ENCODE assay signal across 8 cellular contexts in genomic region chr19:18967358-18968146, GRCh38. TPM values are rescaled to one million over a fixed set of nuclear protein-coding genes. Genes with fewer than 3 reads are reported as not detected.
DNase-seq lines count a peak whose midpoint lies in the region; ATAC-seq, FAIRE-seq and TF ChIP-seq lines count a peak whose summit lies in the region.

No MANE protein-coding gene starts in this region.

- no peaks in the 10 kb centered on the region for H3K4me1 Mint-ChIP-seq in CD8-positive, alpha-beta memory T cell

- H3K36me3 Mint-ChIP-seq in CD8-positive, alpha-beta memory T cell, result no peaks in the 10 kb centered on the region

- H3K4me3 Mint-ChIP-seq in CD8-positive, alpha-beta memory T cell, result no peak overlapping the region

- H3K79me2 ChIP-seq in K562 (ENCODE audit: control insufficient read depth, insufficient read depth, low read length), result no peaks in the 10 kb centered on the region

- no peak for TF ChIP-seq EP300 in K562 (IDR thresholded peaks at IDR 0.05; ENCODE audit: low read length)

- ATAC-seq in K562 (no peak), GM19452 (IDR thresholded peaks at IDR 0.05; ENCODE audit: unreplicated experiment) (no peak), GM21528 (IDR thresholded peaks at IDR 0.05; ENCODE audit: low FRiP score, unreplicated experiment) (no peak)

- TF ChIP-seq CTCF in K562 (IDR thresholded peaks at IDR 0.05 in 2 of 3, conservative IDR thresholded peaks at IDR 0.05 in 1 of 3; ENCODE audit: insufficient read depth in 2 of 3, low read depth in 1 of 3, low read length in 3 of 3), result no peak

- H3K27me3 ChIP-seq in K562 (ENCODE audit: control insufficient read depth in 2 of 2, insufficient read depth in 2 of 2, low read length in 2 of 2), result peaks cover 0 to 1% of the 10 kb centered on the region in 2 experiments; a peak in 1 of 5 replicates
- H3K27me3 ChIP-seq in CD8-positive, alpha-beta memory T cell (ENCODE audit: insufficient read depth, low read length, poor library complexity, severe bottlenecking), result no peaks in the 10 kb centered on the region

- no peak overlapping the region for H3K4me2 ChIP-seq in K562 (ENCODE audit: insufficient read depth, low read length)

- 70% methylated on average over 11 of the region's 11 CpGs for WGBS in K562 (ENCODE audit: insufficient coverage, low coverage, missing lambda C conversion rate)

- no peaks in the 10 kb centered on the region for H3K36me3 ChIP-seq in K562 (ENCODE audit: control insufficient read depth, insufficient read depth, low read length)
- H3K36me3 ChIP-seq in CD8-positive, alpha-beta memory T cell (ENCODE audit: insufficient read depth, low read length), result no peaks in the 10 kb centered on the region

- H3K4me3 ChIP-seq in K562, result no peak overlapping the region
- H3K4me3 ChIP-seq in CD8-positive, alpha-beta memory T cell (ENCODE audit: low read length), result no peak overlapping the region

- intact Hi-C loops in K562 (cut with micrococcal nuclease), result no loop called here

- no peak overlapping the region for H3K27ac ChIP-seq in K562 (ENCODE audit: extremely low read depth, low read depth, low read length)
- no peak overlapping the region for H3K27ac ChIP-seq in CD8-positive, alpha-beta memory T cell (ENCODE audit: low read depth, low read length)

- H3K9me3 ChIP-seq in K562 (replicated peaks; ENCODE audit: control insufficient read depth, insufficient read depth, low read depth, low read length), result no peaks in the 10 kb centered on the region
- no peaks in the 10 kb centered on the region for H3K9me3 ChIP-seq in CD8-positive, alpha-beta memory T cell (ENCODE audit: low read length)

- POLR2A ChIA-PET in K562 (lab: Yijun Ruan, JAX), result interaction anchor here (0.7 to 1.2 kb wide), 3 partner anchors 9 to 24 kb away, joined by 3 read pairs; no protein-coding TSS in a partner anchor
- POLR2A ChIA-PET in CD8-positive, alpha-beta memory T cell (lab: Charles Lee), result no interaction called here

- H3K27me3 Mint-ChIP-seq in CD8-positive, alpha-beta memory T cell, result peaks cover 18 to 26% of the 10 kb centered on the region in 2 donors

- peaks cover 3 to 7% of the 10 kb centered on the region in 2 experiments; a peak in 4 of 5 replicates for H3K4me1 ChIP-seq in K562 (replicated peaks in 1 of 2; ENCODE audit: control insufficient read depth in 2 of 2, insufficient read depth in 2 of 2, low read length in 2 of 2)
- H3K4me1 ChIP-seq in CD8-positive, alpha-beta memory T cell (ENCODE audit: insufficient read depth, low read length), result no peaks in the 10 kb centered on the region

- H4K20me1 ChIP-seq in K562 (replicated peaks; ENCODE audit: control insufficient read depth, insufficient read depth, low read length), result no peaks in the 10 kb centered on the region

- H2AFZ ChIP-seq in K562 (ENCODE audit: low read depth, low read length), result peak overlapping the region; percentile 44; the same call in 1 of the 2 replicates

- TF ChIP-seq POLR2A in K562 (conservative IDR thresholded peaks at IDR 0.05), result no peak

- peak; percentile 67 for DNase-seq in KG1 (lab: John Stamatoyannopoulos, UW)
- DNase-seq in K562 (ENCODE audit: extremely low read depth in 1 of 4, low spot score in 3 of 4), result no peak
- DNase-seq in hepatic stellate cell (ENCODE audit: low spot score), result peak; percentile 54
- peak; percentile 16 for DNase-seq in superior temporal gyrus (ENCODE audit: extremely low spot score)
- no peak for DNase-seq in CD8-positive, alpha-beta memory T cell
- DNase-seq in HPDE6-E6E7 (ENCODE audit: extremely low spot score), result no peak

- peaks cover 0 to 3% (median 0%) of the 10 kb centered on the region in 5 donors for H3K9me3 Mint-ChIP-seq in CD8-positive, alpha-beta memory T cell

- H3K27ac Mint-ChIP-seq in CD8-positive, alpha-beta memory T cell, result no peak overlapping the region

- H3K9ac ChIP-seq in K562 (ENCODE audit: insufficient read depth in 1 of 2, low read depth in 2 of 2, low read length in 2 of 2), result 0 out of 4 replicates have a peak overlapping the region, but pooled peaks of 1 of the 2 experiments have one; percentile 13

- no peak for FAIRE-seq in K562 (lab: Jason Lieb, UNC)

- H3K9me1 ChIP-seq in K562 (ENCODE audit: control insufficient read depth, insufficient read depth, low read length), result no peaks in the 10 kb centered on the region

- no TSS peak for BruUV-seq in K562 (replicated peaks; lab: Mats Ljungman, UMichigan)

- CTCF ChIA-PET in K562 (lab: Yijun Ruan, JAX; ENCODE audit: low intra/inter-chr PET ratio), result no interaction called here
- CTCF ChIA-PET in CD8-positive, alpha-beta memory T cell (lab: Charles Lee), result no interaction called here

- TF ChIP-seq RAD21 in K562 (CRISPR knock-in tag; conservative IDR thresholded peaks at IDR 0.05 in 1 of 2, IDR thresholded peaks at IDR 0.05 in 1 of 2), result no peak

- in situ Hi-C loops in K562 (cut with MboI), result no loop called here

TF ChIP-seq in K562, 482 proteins besides CTCF, POLR2A, EP300 and RAD21:
- TF ChIP-seq ZZZ3 (IDR thresholded peaks at IDR 0.05) (no peak), MAFK (IDR thresholded peaks at IDR 0.05; ENCODE audit: low read length) (peak; percentile 68), ZNF384 (IDR thresholded peaks at IDR 0.05; ENCODE audit: low read depth, low read length) (no peak), C11orf30 (IDR thresholded peaks at IDR 0.05; ENCODE audit: low read depth) (peak; percentile 63; the same call in 1 of the 2 replicates), ZNF316 (IDR thresholded peaks at IDR 0.05) (peak; percentile 73), MAFF (IDR thresholded peaks at IDR 0.05; ENCODE audit: low read length) (peak; percentile 65)

RNA-seq across cellular contexts. Expression of gene HOMER3, which starts 26.5 kb away (rescaled TPM):
- total RNA-seq in K562 (2011; cell fraction: chromatin; rRNA removed; ENCODE audit: low replicate concordance), result 9.9 and 22.2 TPM in 2 replicates
- total RNA-seq in K562 (2011; cell fraction: nucleolus; rRNA removed), result 12.0 and 12.4 TPM in 2 replicates
- 9.1 and 12.6 TPM in 2 replicates for total RNA-seq in K562 (2011; cell fraction: nucleoplasm; rRNA removed)
- 4.2 and 6.8 TPM in 2 replicates for total RNA-seq in K562 (2014; rRNA removed)
- total RNA-seq in K562 (2014; rRNA removed; fragmentation: Illumina TruSeq; extraction: Trizol), result 1.2 and 1.3 TPM in 2 replicates
- total RNA-seq in K562 (2015; rRNA removed; fragmentation: Illumina TruSeq; extraction: Trizol), result 1.5 and 2.7 TPM in 2 replicates
- total RNA-seq in K562 (2021), result 3.4 and 4.1 TPM in 2 replicates
- 5.1 and 10.3 TPM in 2 replicates for polyA plus RNA-seq in K562 (2011; rRNA removed)
- 9.6 and 10.5 TPM in 2 replicates for polyA plus RNA-seq in K562 (2011; cell fraction: cytosol; rRNA removed)
- polyA plus RNA-seq in K562 (2011; cell fraction: nucleus; rRNA removed), result 9.2 and 20.4 TPM in 2 replicates
- polyA plus RNA-seq in K562 (2012), result 2.4 and 5.5 TPM in 2 replicates
- 2.9 and 4.7 TPM in 2 replicates for polyA plus RNA-seq in K562 (2014; fragmentation: Illumina TruSeq; extraction: Trizol)
- not detected for polyA plus RNA-seq in K562 (2014; fragmentation: Nextera tagmentation; extraction: Ambion mirVana)
- polyA plus RNA-seq in K562 (2014; rRNA removed), result 3.7 and 6.4 TPM in 2 replicates
- 2.5 and 2.9 TPM in 2 replicates for polyA minus RNA-seq in K562 (2011; rRNA and poly(A)+ RNA removed)
- 3.3 and 6.9 TPM in 2 replicates for polyA minus RNA-seq in K562 (2011; cell fraction: cytosol; rRNA and poly(A)+ RNA removed)
- 3.4 and 8.3 TPM in 2 replicates for polyA minus RNA-seq in K562 (2011; cell fraction: nucleus; rRNA and poly(A)+ RNA removed)
- 1 to 10 TPM; 1.2 to 1.3 TPM for total RNA-seq in CD8-positive, alpha-beta memory T cell
- polyA plus RNA-seq in CD8-positive, alpha-beta memory T cell, result 0.58 TPM

RNA-seq across cellular contexts. Expression of gene DDX49, which starts 48.0 kb away (rescaled TPM):
- 17.3 and 60.1 TPM in 2 replicates for total RNA-seq in K562 (2011; cell fraction: chromatin; rRNA removed; ENCODE audit: low replicate concordance)
- total RNA-seq in K562 (2011; cell fraction: nucleolus; rRNA removed), result 53.9 and 64.9 TPM in 2 replicates
- 23.2 and 29.4 TPM in 2 replicates for total RNA-seq in K562 (2011; cell fraction: nucleoplasm; rRNA removed)
- total RNA-seq in K562 (2014; rRNA removed), result 113 and 149 TPM in 2 replicates
- total RNA-seq in K562 (2014; rRNA removed; fragmentation: Illumina TruSeq; extraction: Trizol), result 26.2 and 45.7 TPM in 2 replicates
- 51.1 and 57.8 TPM in 2 replicates for total RNA-seq in K562 (2015; rRNA removed; fragmentation: Illumina TruSeq; extraction: Trizol)
- 78.9 and 88.6 TPM in 2 replicates for total RNA-seq in K562 (2021)
- 35.6 and 43.2 TPM in 2 replicates for polyA plus RNA-seq in K562 (2011; rRNA removed)
- polyA plus RNA-seq in K562 (2011; cell fraction: cytosol; rRNA removed), result 53.9 and 97.8 TPM in 2 replicates
- 37.4 and 64.0 TPM in 2 replicates for polyA plus RNA-seq in K562 (2011; cell fraction: nucleus; rRNA removed)
- 53.0 and 58.9 TPM in 2 replicates for polyA plus RNA-seq in K562 (2012)
- 33.3 and 53.3 TPM in 2 replicates for polyA plus RNA-seq in K562 (2014; fragmentation: Illumina TruSeq; extraction: Trizol)
- 1 to 10 TPM; 1.1 to 6.3 TPM for polyA plus RNA-seq in K562 (2014; fragmentation: Nextera tagmentation; extraction: Ambion mirVana)
- 61.3 and 65.9 TPM in 2 replicates for polyA plus RNA-seq in K562 (2014; rRNA removed)
- polyA minus RNA-seq in K562 (2011; rRNA and poly(A)+ RNA removed), result 27.6 and 57.1 TPM in 2 replicates
- polyA minus RNA-seq in K562 (2011; cell fraction: cytosol; rRNA and poly(A)+ RNA removed), result 34.9 and 39.1 TPM in 2 replicates
- 23.5 and 26.5 TPM in 2 replicates for polyA minus RNA-seq in K562 (2011; cell fraction: nucleus; rRNA and poly(A)+ RNA removed)
- total RNA-seq in CD8-positive, alpha-beta memory T cell, result 10 to 100 TPM; 92.5 to 95.1 TPM
- polyA plus RNA-seq in CD8-positive, alpha-beta memory T cell, result 28.5 TPM

RNA-seq across cellular contexts. Expression of gene COPE, which starts 48.4 kb away (rescaled TPM):
- total RNA-seq in K562 (2011; cell fraction: chromatin; rRNA removed; ENCODE audit: low replicate concordance), result 63.5 and 278 TPM in 2 replicates
- 249 and 252 TPM in 2 replicates for total RNA-seq in K562 (2011; cell fraction: nucleolus; rRNA removed)
- total RNA-seq in K562 (2011; cell fraction: nucleoplasm; rRNA removed), result 127 and 141 TPM in 2 replicates
- total RNA-seq in K562 (2014; rRNA removed), result 239 and 305 TPM in 2 replicates
- total RNA-seq in K562 (2014; rRNA removed; fragmentation: Illumina TruSeq; extraction: Trizol), result 19.2 and 33.2 TPM in 2 replicates
- total RNA-seq in K562 (2015; rRNA removed; fragmentation: Illumina TruSeq; extraction: Trizol), result 130 and 147 TPM in 2 replicates
- total RNA-seq in K562 (2021), result 273 and 289 TPM in 2 replicates
- polyA plus RNA-seq in K562 (2011; rRNA removed), result 159 and 263 TPM in 2 replicates
- polyA plus RNA-seq in K562 (2011; cell fraction: cytosol; rRNA removed), result 307 and 533 TPM in 2 replicates
- polyA plus RNA-seq in K562 (2011; cell fraction: nucleus; rRNA removed), result 164 and 210 TPM in 2 replicates
- polyA plus RNA-seq in K562 (2012), result 176 and 372 TPM in 2 replicates
- polyA plus RNA-seq in K562 (2014; fragmentation: Illumina TruSeq; extraction: Trizol), result 50.1 and 152 TPM in 2 replicates
- 10 to 100 TPM in 1 of 2 experiments, 1 to 10 TPM in 1; 5.8 to 18.3 TPM for polyA plus RNA-seq in K562 (2014; fragmentation: Nextera tagmentation; extraction: Ambion mirVana)
- 230 and 233 TPM in 2 replicates for polyA plus RNA-seq in K562 (2014; rRNA removed)
- 43.6 and 67.0 TPM in 2 replicates for polyA minus RNA-seq in K562 (2011; rRNA and poly(A)+ RNA removed)
- 103 and 143 TPM in 2 replicates for polyA minus RNA-seq in K562 (2011; cell fraction: cytosol; rRNA and poly(A)+ RNA removed)
- polyA minus RNA-seq in K562 (2011; cell fraction: nucleus; rRNA and poly(A)+ RNA removed), result 49.1 and 66.3 TPM in 2 replicates
- total RNA-seq in CD8-positive, alpha-beta memory T cell, result 100 to 1,000 TPM; 177 to 184 TPM
- 300 TPM for polyA plus RNA-seq in CD8-positive, alpha-beta memory T cell

Comparison
In these comparisons a context has a peak if more than half of its experiments do, and no peak if none do; other contexts are left out.
1. DNase-seq: peak in KG1 (single experiment), hepatic stellate cell (single experiment) and superior temporal gyrus (single experiment); none in K562 (0 of 4), CD8-positive, alpha-beta memory T cell (0 of 5) and HPDE6-E6E7 (single experiment).